Comparison of ENCODE assay signal across 1 cellular context in genomic region chr10:59216178-59216869, GRCh38.
TF ChIP-seq lines count a peak whose summit lies in the region.

No MANE protein-coding gene starts in this region.

TF ChIP-seq in HepG2, 621 proteins besides CTCF, POLR2A, EP300 and RAD21 (continued from another document and continues in another):
- peak; percentile 72 for TF ChIP-seq RBM22 (optimal IDR thresholded peaks at IDR 0.05; ENCODE audit: low read length)
- no peak for TF ChIP-seq NPAS2 (CRISPR knock-in tag; IDR thresholded peaks at IDR 0.05; ENCODE audit: borderline replicate concordance)
- TF ChIP-seq ZNF20 (CRISPR knock-in tag; IDR thresholded peaks at IDR 0.05): no peak
- TF ChIP-seq ZNF609 (CRISPR knock-in tag; IDR thresholded peaks at IDR 0.05; ENCODE audit: borderline replicate concordance): peak; percentile 36; the same call in 1 of the 2 replicates
- TF ChIP-seq ZNF614 (CRISPR knock-in tag; IDR thresholded peaks at IDR 0.05; ENCODE audit: borderline replicate concordance): 0 out of 2 replicates have a peak, but pooled peaks have one; percentile 24
- no peak for TF ChIP-seq SP140L (CRISPR knock-in tag; IDR thresholded peaks at IDR 0.05; ENCODE audit: borderline replicate concordance)
- no peak for TF ChIP-seq ZNF639 (CRISPR knock-in tag; conservative IDR thresholded peaks at IDR 0.05)
- peak; percentile 59 for TF ChIP-seq TCF7 (IDR thresholded peaks at IDR 0.05; ENCODE audit: low read depth)
- TF ChIP-seq SRF (IDR thresholded peaks at IDR 0.05; ENCODE audit: low read depth, low read length): no peak
- no peak for TF ChIP-seq ZBTB42 (CRISPR knock-in tag; IDR thresholded peaks at IDR 0.05)
- peak; percentile 52; the same call in 1 of the 2 replicates for TF ChIP-seq HNF4G (IDR thresholded peaks at IDR 0.05; ENCODE audit: borderline replicate concordance, low read depth, low read length)
- TF ChIP-seq HNF4G (CRISPR knock-in tag; IDR thresholded peaks at IDR 0.05; ENCODE audit: borderline replicate concordance, low read depth): no peak
- peak; percentile 84 for TF ChIP-seq ZNF549 (CRISPR knock-in tag; IDR thresholded peaks at IDR 0.05)
- no peak for TF ChIP-seq ZNF576 (CRISPR knock-in tag; IDR thresholded peaks at IDR 0.05)
- TF ChIP-seq USF2 (IDR thresholded peaks at IDR 0.05; ENCODE audit: low read depth, low read length): no peak
- TF ChIP-seq USF2 (CRISPR knock-in tag; IDR thresholded peaks at IDR 0.05; ENCODE audit: borderline replicate concordance): no peak
- peak; percentile 63; the same call in 1 of the 2 replicates for TF ChIP-seq AHDC1 (CRISPR knock-in tag; IDR thresholded peaks at IDR 0.05; ENCODE audit: borderline replicate concordance)
- no peak for TF ChIP-seq ZNF737 (CRISPR knock-in tag; IDR thresholded peaks at IDR 0.05; ENCODE audit: borderline replicate concordance)
- TF ChIP-seq SOX5 (CRISPR knock-in tag; IDR thresholded peaks at IDR 0.05; ENCODE audit: borderline replicate concordance): peak; percentile 51; the same call in 1 of the 2 replicates
- TF ChIP-seq NKX3-1 (CRISPR knock-in tag; IDR thresholded peaks at IDR 0.05): no peak
- TF ChIP-seq ZNF546 (CRISPR knock-in tag; conservative IDR thresholded peaks at IDR 0.05): no peak
- no peak for TF ChIP-seq ZBTB38 (CRISPR knock-in tag; IDR thresholded peaks at IDR 0.05)
- TF ChIP-seq ZNF839 (CRISPR knock-in tag; IDR thresholded peaks at IDR 0.05; ENCODE audit: borderline replicate concordance): no peak
- no peak; the same call in 1 of the 2 replicates for TF ChIP-seq SALL1 (CRISPR knock-in tag; IDR thresholded peaks at IDR 0.05)
- no peak for TF ChIP-seq GLI4 (CRISPR knock-in tag; IDR thresholded peaks at IDR 0.05; ENCODE audit: borderline replicate concordance)
- TF ChIP-seq CHD4 (IDR thresholded peaks at IDR 0.05; ENCODE audit: borderline replicate concordance, low read length): no peak
- peak; percentile 27; the same call in 1 of the 2 replicates for TF ChIP-seq ZNF362 (CRISPR knock-in tag; IDR thresholded peaks at IDR 0.05; ENCODE audit: borderline replicate concordance)
- no peak for TF ChIP-seq ZNF282 (IDR thresholded peaks at IDR 0.05; ENCODE audit: partially characterized antibody)
- no peak for TF ChIP-seq SRSF9 (IDR thresholded peaks at IDR 0.05; ENCODE audit: borderline replicate concordance, insufficient read depth, low read depth, low read length, poor library complexity, severe bottlenecking)
- no peak for TF ChIP-seq NFAT5 (CRISPR knock-in tag; IDR thresholded peaks at IDR 0.05)
- peak; percentile 68 for TF ChIP-seq DPF2 (CRISPR knock-in tag; IDR thresholded peaks at IDR 0.05; ENCODE audit: borderline replicate concordance, low read depth)
- TF ChIP-seq FOXA1 (IDR thresholded peaks at IDR 0.05): no peak
- peak; percentile 40; the same call in 1 of the 2 replicates for TF ChIP-seq FOXA1 (CRISPR knock-in tag; IDR thresholded peaks at IDR 0.05)
- TF ChIP-seq MED13 (CRISPR knock-in tag; IDR thresholded peaks at IDR 0.05): peak; percentile 44; the same call in 1 of the 2 replicates
- TF ChIP-seq FOXK1 (CRISPR knock-in tag; IDR thresholded peaks at IDR 0.05; ENCODE audit: borderline replicate concordance, low read depth): peak; percentile 31; the same call in 1 of the 2 replicates
- TF ChIP-seq TOPORS (CRISPR knock-in tag; IDR thresholded peaks at IDR 0.05): no peak
- TF ChIP-seq ESRRA (CRISPR knock-in tag; IDR thresholded peaks at IDR 0.05; ENCODE audit: low read depth): no peak
- TF ChIP-seq PBX2 (CRISPR knock-in tag; IDR thresholded peaks at IDR 0.05): no peak
